8 cellular contexts compared by ENCODE assay signal in the genomic region with DNA sequence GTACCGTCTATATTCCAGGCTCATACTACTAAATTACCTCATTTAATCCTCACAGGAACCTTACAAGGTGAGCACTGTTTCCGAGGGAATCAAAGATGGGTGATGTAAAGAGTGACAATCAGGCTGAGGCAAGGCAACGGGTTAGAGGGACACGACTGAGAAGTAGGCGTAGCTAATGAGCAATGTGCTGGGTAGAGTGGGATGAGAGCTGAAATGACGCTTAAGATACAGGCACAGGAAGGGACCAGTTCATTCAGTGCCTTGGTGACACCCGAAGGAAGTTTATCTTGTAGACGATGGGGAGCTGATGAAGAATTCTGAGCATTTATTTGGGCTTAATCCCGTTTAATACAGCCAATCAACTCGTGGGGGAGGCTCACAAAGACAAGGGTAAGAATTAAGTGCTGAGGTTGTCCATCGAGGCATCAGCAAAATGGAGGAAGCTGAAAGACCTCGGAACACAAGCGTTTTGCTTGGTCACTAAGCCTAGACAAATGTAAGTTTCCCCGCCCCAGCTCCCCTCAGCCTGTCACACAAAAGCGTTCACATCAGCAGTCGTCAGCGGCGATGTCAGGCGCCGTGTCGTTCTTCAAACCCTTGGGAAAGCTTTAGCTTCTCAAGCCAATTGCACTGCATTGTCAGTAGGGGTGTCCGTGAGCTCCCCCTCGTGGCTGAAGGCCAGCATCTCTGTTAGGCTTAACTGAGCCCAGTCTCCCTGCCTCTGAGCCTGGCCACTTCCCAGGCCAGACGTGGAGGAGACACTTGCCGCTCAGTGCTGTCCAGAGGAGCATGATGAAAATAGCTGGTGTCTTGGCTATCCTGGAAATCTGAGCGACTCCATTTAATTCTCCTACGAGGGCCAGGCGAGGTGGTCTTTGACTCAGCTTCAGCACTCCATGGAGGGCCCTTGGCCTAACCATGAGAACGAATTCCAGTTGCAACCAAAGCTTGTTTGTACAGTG.
DNase-seq lines count a peak whose midpoint lies in the region; ATAC-seq and TF ChIP-seq lines count a peak whose summit lies in the region.

No MANE protein-coding gene starts in this region.

- TF ChIP-seq CTCF in GM12872 (IDR thresholded peaks at IDR 0.05; ENCODE audit: insufficient read depth, low read depth, low read length) (peak; percentile 97), HFF-Myc (IDR thresholded peaks at IDR 0.05; ENCODE audit: low read depth, low read length, missing control alignments) (peak; percentile 98), MM.1S (IDR thresholded peaks at IDR 0.05; ENCODE audit: low read length) (peak; percentile 68), heart right ventricle (IDR thresholded peaks at IDR 0.05) (peak; percentile 77 to 94 (median 84)), psoas muscle (IDR thresholded peaks at IDR 0.05) (peak; percentile 64)

- no peak overlapping the region for H3K4me3 ChIP-seq in HFF-Myc (replicated peaks; ENCODE audit: low read depth, low read length)
- H3K4me3 ChIP-seq in MM.1S (ENCODE audit: low read length) = no peak overlapping the region
- H3K4me3 ChIP-seq in SJSA1 = no peak overlapping the region
- peak overlapping the region in 6 of 10 donors; percentile 20 to 35 (median 27) for H3K4me3 ChIP-seq in heart right ventricle
- H3K4me3 ChIP-seq in psoas muscle = no peak overlapping the region

- H3K27ac ChIP-seq in MM.1S (ENCODE audit: low read length) (no peak overlapping the region), SJSA1 (no peak overlapping the region), heart right ventricle (no peak overlapping the region), psoas muscle (no peak overlapping the region)

- peak overlapping the region; percentile 59 for H3K4me3 Mint-ChIP-seq in activated naive CD8-positive, alpha-beta T cell

- H3K9me3 Mint-ChIP-seq in activated naive CD8-positive, alpha-beta T cell (ENCODE audit: low read depth) = no peaks in the 10 kb centered on the region

- DNase-seq in HFF-Myc (ENCODE audit: extremely low read depth, low read depth) = peak; percentile 50
- DNase-seq in MM.1S = peak; percentile 67
- peak; percentile 47 to 78 for DNase-seq in SJSA1 (ENCODE audit: low read depth in 1 of 2, low spot score in 2 of 2)
- peak; percentile 76 to 80 for DNase-seq in heart right ventricle
- peak; percentile 84 to 91 for DNase-seq in psoas muscle
- no peak for DNase-seq in middle frontal gyrus (ENCODE audit: extremely low spot score, low spot score)

- H3K27me3 ChIP-seq in MM.1S (replicated peaks; ENCODE audit: insufficient read depth, low read length) (no peaks in the 10 kb centered on the region), SJSA1 (replicated peaks) (no peaks in the 10 kb centered on the region), heart right ventricle (peaks cover 0 to 10% (median 0%) of the 10 kb centered on the region in 7 donors), psoas muscle (ENCODE audit: insufficient read depth in 3 of 3, low read length in 2 of 3) (peaks cover 1 to 3% (median 3%) of the 10 kb centered on the region in 3 donors)

- intact Hi-C loops in heart right ventricle (cut with DNase I) (loop anchor here in 2 of 10 donors (5.0 kb wide), 2 partner anchors 48 to 1518 kb away; no protein-coding TSS in a partner anchor), psoas muscle (cut with DNase I) (loop anchor here in 1 of 2 donors (10.0 kb wide), 1 partner anchor 1516 kb away; no protein-coding TSS in a partner anchor)

- H3K36me3 Mint-ChIP-seq in activated naive CD8-positive, alpha-beta T cell = no peaks in the 10 kb centered on the region

- peak overlapping the region; percentile 47 for H3K4me2 ChIP-seq in MM.1S (ENCODE audit: low read depth, low read length)

- ATAC-seq in heart right ventricle (peak; percentile 70 to 98 (median 92)), psoas muscle (peak; percentile 67 to 97 (median 94))

- no peaks in the 10 kb centered on the region for H3F3A ChIP-seq in MM.1S (ENCODE audit: insufficient read depth, low read length)

- no peaks in the 10 kb centered on the region for H4K20me1 ChIP-seq in MM.1S (ENCODE audit: insufficient read depth, low read length)

- no peaks in the 10 kb centered on the region for H3K79me2 ChIP-seq in MM.1S (ENCODE audit: low read length)

- H2AFZ ChIP-seq in MM.1S (ENCODE audit: low read length) = 0 out of 2 replicates have a peak overlapping the region, but pooled peaks have one; percentile 31

- H3K9me3 ChIP-seq in MM.1S (replicated peaks; ENCODE audit: insufficient read depth, low read length) (no peaks in the 10 kb centered on the region), SJSA1 (replicated peaks) (no peaks in the 10 kb centered on the region), heart right ventricle (no peaks in the 10 kb centered on the region), psoas muscle (no peaks in the 10 kb centered on the region)

- H3K27me3 Mint-ChIP-seq in activated naive CD8-positive, alpha-beta T cell = peaks cover 5% of the 10 kb centered on the region

- no peaks in the 10 kb centered on the region for H3K4me1 Mint-ChIP-seq in activated naive CD8-positive, alpha-beta T cell (ENCODE audit: low read depth)

- H3K27ac Mint-ChIP-seq in activated naive CD8-positive, alpha-beta T cell = no peak overlapping the region

- no peaks in the 10 kb centered on the region for H3K36me3 ChIP-seq in MM.1S (replicated peaks; ENCODE audit: insufficient read depth, low read length)
- no peaks in the 10 kb centered on the region for H3K36me3 ChIP-seq in SJSA1
- no peaks in the 10 kb centered on the region for H3K36me3 ChIP-seq in heart right ventricle
- no peaks in the 10 kb centered on the region for H3K36me3 ChIP-seq in psoas muscle (ENCODE audit: insufficient read depth in 1 of 2, low read depth in 1 of 2)

- H3K9ac ChIP-seq in MM.1S (ENCODE audit: low read length) = no peak overlapping the region

- 26 to 27% methylated on average over 29 of the region's 29 CpGs for WGBS in heart right ventricle, 2 donors
- WGBS in psoas muscle, 3 donors = 21 to 26% (median 22%) methylated on average over 29 of the region's 29 CpGs

- H3K4me1 ChIP-seq in MM.1S (ENCODE audit: low read length) (no peaks in the 10 kb centered on the region), SJSA1 (replicated peaks) (peaks cover 8% of the 10 kb centered on the region), heart right ventricle (peaks cover 0 to 7% (median 0%) of the 10 kb centered on the region in 9 donors), psoas muscle (no peaks in the 10 kb centered on the region)

- no peaks in the 10 kb centered on the region for H3K9me2 ChIP-seq in MM.1S (replicated peaks; ENCODE audit: insufficient read depth, low read length)

Comparison
In these comparisons a context has a peak if more than half of its experiments do, and no peak if none do; other contexts are left out.
1. H3K4me3 ChIP-seq: peak in heart right ventricle (6 of 10); none in HFF-Myc (single experiment), MM.1S (single experiment), SJSA1 (single experiment) and psoas muscle (single experiment).
2. Peak in every context shown above with its lines, with median percentiles within 50 percentile points of each other: CTCF ChIP-seq.